ENCODE assay signal across 8 cellular contexts in genomic region chr5:32174011-32174866, GRCh38. TPM values are rescaled to one million over a fixed set of nuclear protein-coding genes. Genes with fewer than 3 reads are reported as not detected.
DNase-seq lines count a peak whose midpoint lies in the region; TF ChIP-seq lines count a peak whose summit lies in the region.

Gene GOLPH3 (minus strand): TSS chr5:32174319. CDS start chr5:32174034, 285 bp downstream.

- TF ChIP-seq EP300 in stomach (IDR thresholded peaks at IDR 0.05): no peak

- H3K4me3 ChIP-seq in MM.1S (ENCODE audit: low read length) (peak within 1 kb of the TSS; percentile 80), stomach (peak within 1 kb of the TSS; percentile 59 to 95 (median 84))

- H3K79me2 ChIP-seq in MM.1S (ENCODE audit: low read length): peaks cover 53% of the 10 kb centered on the region

- TF ChIP-seq POLR2A in stomach (IDR thresholded peaks at IDR 0.05): peak in 2 of 4 donors; percentile 71 to 77

- peaks cover 41% of the 10 kb centered on the region for H3K4me1 Mint-ChIP-seq in neural crest cell

- H3K9me2 ChIP-seq in MM.1S (replicated peaks; ENCODE audit: insufficient read depth, low read length): no peaks in the 10 kb centered on the region

- H3K4me3 Mint-ChIP-seq in neural crest cell: peak within 1 kb of the TSS; percentile 99

- H3K4me1 ChIP-seq in ES-I3 (ENCODE audit: insufficient read depth, low read length) (no peaks in the 10 kb centered on the region; the same call in 1 of the 2 replicates), MM.1S (ENCODE audit: low read length) (0 out of 2 replicates have a peak, but pooled peaks cover 4% of the 10 kb centered on the region), stomach (peaks cover 25 to 39% (median 33%) of the 10 kb centered on the region in 4 donors)

- H3F3A ChIP-seq in MM.1S (ENCODE audit: insufficient read depth, low read length): peaks cover 16% of the 10 kb centered on the region; the same call in 1 of the 2 replicates

- WGBS in stomach, 5 donors: 0 to 1% (median 0%) methylated on average over 47 to 85 of the region's 85 CpGs

- H4K20me1 ChIP-seq in MM.1S (ENCODE audit: insufficient read depth, low read length): peaks cover 16% of the 10 kb centered on the region; the same call in 1 of the 2 replicates

- peak within 1 kb of the TSS; percentile 99 for H3K27ac ChIP-seq in MM.1S (ENCODE audit: low read length)
- peak within 1 kb of the TSS; percentile 98 to 100 (median 100) for H3K27ac ChIP-seq in stomach

- H3K9ac ChIP-seq in ES-I3 (ENCODE audit: low read depth, low read length) (peak within 1 kb of the TSS; percentile 98), MM.1S (ENCODE audit: low read length) (peak within 1 kb of the TSS; percentile 96)

- DNase-seq in HCEC 1CT (peak; percentile 91), MM.1S (peak; percentile 93), SHP77 treated with DMSO at 0.1 percent for 48 hours (lab: John Stamatoyannopoulos, UW) (peak; percentile 82), fibroblast of the conjunctiva (ENCODE audit: low read depth) (peak; percentile 70), neural crest cell (ENCODE audit: low read depth, low spot score) (peak; percentile 88), stomach (peak; percentile 95)
- DNase-seq in activated effector memory CD4-positive, alpha-beta T cell treated with anti-CD3 and anti-CD28 coated beads, Interleukin-2, amount 50 U/mL, for 16 hours: peak; percentile 97

- intact Hi-C loops in stomach (cut with DNase I; ENCODE audit: low total_unique reads): no loop called here

- H3K36me3 ChIP-seq in ES-I3 (ENCODE audit: insufficient read depth, low read length) (peaks cover 11% of the 10 kb centered on the region; the same call in 1 of the 2 replicates), MM.1S (replicated peaks; ENCODE audit: insufficient read depth, low read length) (peaks cover 8% of the 10 kb centered on the region), stomach (peaks cover 0 to 26% (median 18%) of the 10 kb centered on the region in 4 donors)

- H3K27ac Mint-ChIP-seq in neural crest cell (ENCODE audit: unreplicated experiment): peak within 1 kb of the TSS; percentile 99

- peak within 1 kb of the TSS; percentile 78 for H3K4me2 ChIP-seq in MM.1S (ENCODE audit: low read depth, low read length)

- no peaks in the 10 kb centered on the region for H3K9me3 Mint-ChIP-seq in neural crest cell

- H2AFZ ChIP-seq in MM.1S (ENCODE audit: low read length): peak within 1 kb of the TSS; percentile 71

- H3K9me3 ChIP-seq in ES-I3 (ENCODE audit: control insufficient read depth, insufficient read depth, low read length) (no peaks in the 10 kb centered on the region), MM.1S (replicated peaks; ENCODE audit: insufficient read depth, low read length) (no peaks in the 10 kb centered on the region), stomach (no peaks in the 10 kb centered on the region)

- H3K27me3 Mint-ChIP-seq in neural crest cell (ENCODE audit: low read depth): no peaks in the 10 kb centered on the region

- peaks cover 18% of the 10 kb centered on the region for H3K36me3 Mint-ChIP-seq in neural crest cell (ENCODE audit: low read depth)

- TF ChIP-seq CTCF in MM.1S (IDR thresholded peaks at IDR 0.05; ENCODE audit: low read length): peak; percentile 10; the same call in 1 of the 2 replicates
- TF ChIP-seq CTCF in neural crest cell (conservative IDR thresholded peaks at IDR 0.05): peak; percentile 17
- TF ChIP-seq CTCF in stomach (IDR thresholded peaks at IDR 0.05): peak in 1 of 7 experiments; percentile 20

- H3K27me3 ChIP-seq in MM.1S (replicated peaks; ENCODE audit: insufficient read depth, low read length) (no peaks in the 10 kb centered on the region), stomach (no peaks in the 10 kb centered on the region)

RNA-seq across cellular contexts. Expression of gene GOLPH3, which starts in this region (rescaled TPM):
- total RNA-seq in neural crest cell (61.7 and 62.9 TPM in 2 replicates), stomach (100 to 1,000 TPM in 2 of 5 donors, 10 to 100 TPM in 3; 47.8 to 171 (median 94.3) TPM)
- 10 to 100 TPM; 38.3 to 95.6 (median 50.4) TPM for polyA plus RNA-seq in stomach

Comparison
In these comparisons a context has a peak if more than half of its experiments do, and no peak if none do; other contexts are left out.
1. Peak in every context shown above with its lines: DNase-seq, H3K4me3 ChIP-seq and H3K27ac ChIP-seq.